8 cellular contexts compared by ENCODE assay signal in the genomic region with DNA sequence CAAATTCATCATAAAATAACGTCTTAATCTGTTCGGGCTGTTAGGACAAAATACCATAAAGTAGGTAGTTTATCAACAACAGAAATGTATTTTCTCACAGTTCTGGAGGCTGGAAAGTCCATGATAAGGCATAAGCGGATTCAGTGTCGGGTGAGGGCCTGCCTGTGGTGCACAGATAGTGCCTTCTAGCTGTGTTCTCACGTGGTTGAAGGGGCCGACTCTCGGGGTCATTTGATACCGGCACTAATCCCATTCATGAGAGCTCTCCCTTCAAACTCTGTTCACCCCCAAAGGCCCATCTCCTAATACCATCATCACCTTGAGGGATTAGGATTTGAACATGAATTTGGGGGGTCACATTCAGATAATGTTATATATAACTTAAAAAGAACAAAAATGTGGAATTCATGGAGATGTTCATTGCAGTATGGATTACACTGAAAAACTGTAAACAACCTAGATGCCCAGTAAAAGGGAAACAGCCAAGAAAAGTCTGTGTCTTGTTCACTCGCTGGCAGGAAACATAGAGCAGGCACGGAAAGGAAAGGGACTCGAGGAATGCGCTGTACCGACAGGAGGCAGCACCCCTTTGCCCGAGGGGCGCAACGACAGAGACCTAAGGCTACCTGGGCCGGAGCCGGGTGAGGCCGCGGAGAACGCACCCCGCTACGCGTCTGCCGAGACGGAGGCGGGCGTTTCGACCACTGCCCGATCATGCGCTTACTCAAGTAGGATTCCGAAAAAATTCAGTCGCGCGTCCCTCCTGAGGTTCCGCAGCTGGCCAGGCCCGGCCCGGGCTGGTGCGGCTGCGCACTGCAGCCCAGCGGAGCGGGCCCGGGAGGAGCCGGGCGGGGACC.
DNase-seq lines count a peak whose midpoint lies in the region; ATAC-seq and TF ChIP-seq lines count a peak whose summit lies in the region.

No MANE protein-coding gene starts in this region.

- ATAC-seq in HG02884 (IDR thresholded peaks at IDR 0.05; ENCODE audit: unreplicated experiment) = peak; percentile 53

- H3K36me3 ChIP-seq in brain microvascular endothelial cell (replicated peaks) = peaks cover 3% of the 10 kb centered on the region

- H3K27me3 ChIP-seq in brain microvascular endothelial cell (replicated peaks) = no peaks in the 10 kb centered on the region

- DNase-seq in SIG-M5 treated with dmso at 0.1 percent for 504 hours (lab: John Stamatoyannopoulos, UW; ENCODE audit: unreplicated experiment) (peak; percentile 84), SIG-M5 (lab: John Stamatoyannopoulos, UW) (no peak), NCI-H146 (lab: John Stamatoyannopoulos, UW) (peak; percentile 70), UCSD-AML1 (lab: John Stamatoyannopoulos, UW; ENCODE audit: unreplicated experiment) (peak; percentile 81), brain microvascular endothelial cell (peak; percentile 54)

- TF ChIP-seq CTCF in brain microvascular endothelial cell (IDR thresholded peaks at IDR 0.05; ENCODE audit: low read depth, low read length, missing control alignments) = peak; percentile 87

- no peaks in the 10 kb centered on the region for H3K9me3 ChIP-seq in iPS-18c (ENCODE audit: control insufficient read depth, insufficient read depth, low read length)

- H3K4me3 ChIP-seq in brain microvascular endothelial cell (ENCODE audit: low read depth, low read length) (peak overlapping the region; percentile 74), iPS-18c (ENCODE audit: insufficient read depth, low read depth, low read length) (peak overlapping the region; percentile 61), skin epidermis (peak overlapping the region; percentile 49 to 86 (median 78))

- H3K27ac ChIP-seq in brain microvascular endothelial cell (peak overlapping the region; percentile 15), skin epidermis (peak overlapping the region; percentile 49 to 95 (median 86))

- in situ Hi-C loops in brain microvascular endothelial cell (cut with HindIII; ENCODE audit: low pct_ligation_motif_present, low sequenced_read_pairs) = no loop called here
